8 cellular contexts compared by ENCODE assay signal in the genomic region with DNA sequence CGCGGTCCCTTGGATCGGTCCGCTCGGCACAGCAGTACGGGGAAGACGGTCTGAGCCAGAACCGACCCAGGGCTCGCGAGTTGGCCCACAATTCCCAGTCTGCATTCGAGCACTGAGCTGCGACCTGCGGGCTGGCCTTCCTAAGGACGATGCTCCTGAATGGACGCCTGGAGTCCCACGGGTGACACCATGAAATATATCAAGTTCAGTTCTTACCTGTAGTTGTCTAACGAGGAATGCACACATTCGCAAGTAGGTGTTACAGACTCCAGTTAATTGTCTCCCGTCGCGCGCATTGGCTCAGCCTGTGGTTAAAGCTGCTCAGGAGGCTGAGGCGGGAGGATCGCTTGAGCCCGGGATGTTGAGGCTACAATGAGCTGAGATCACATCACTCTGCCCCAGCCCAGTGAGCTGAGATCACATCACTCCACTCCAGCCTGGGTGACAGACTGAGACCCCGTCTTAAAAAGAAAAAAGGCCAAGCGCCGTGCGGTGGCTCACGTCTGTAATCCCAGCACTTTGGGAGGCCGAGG. TPM values are rescaled to one million over a fixed set of nuclear protein-coding genes. Genes with fewer than 3 reads are reported as not detected.
DNase-seq lines count a peak whose midpoint lies in the region; ATAC-seq, FAIRE-seq and TF ChIP-seq lines count a peak whose summit lies in the region.

No MANE protein-coding gene starts in this region.

- H3K4me3 Mint-ChIP-seq in T-helper 2 cell treated with Interferon-gamma antibody and Interleukin-4, amounts not matched to agents 5 μg/mL and 100 μg/mL, for 36 hours: peak overlapping the region; percentile 89

- H3K27me3 Mint-ChIP-seq in T-helper 2 cell treated with Interferon-gamma antibody and Interleukin-4, amounts not matched to agents 5 μg/mL and 100 μg/mL, for 36 hours (ENCODE audit: low read depth): no peaks in the 10 kb centered on the region

- no peaks in the 10 kb centered on the region for H3K9me3 Mint-ChIP-seq in T-helper 2 cell treated with Interferon-gamma antibody and Interleukin-4, amounts not matched to agents 5 μg/mL and 100 μg/mL, for 36 hours

- H3K27ac Mint-ChIP-seq in T-helper 2 cell treated with Interferon-gamma antibody and Interleukin-4, amounts not matched to agents 5 μg/mL and 100 μg/mL, for 36 hours: peak overlapping the region; percentile 84

- H3K4me1 Mint-ChIP-seq in T-helper 2 cell treated with Interferon-gamma antibody and Interleukin-4, amounts not matched to agents 5 μg/mL and 100 μg/mL, for 36 hours (ENCODE audit: low read depth): peaks cover 15% of the 10 kb centered on the region

- peaks cover 18% of the 10 kb centered on the region for H3K36me3 Mint-ChIP-seq in T-helper 2 cell treated with Interferon-gamma antibody and Interleukin-4, amounts not matched to agents 5 μg/mL and 100 μg/mL, for 36 hours (ENCODE audit: low read depth)

- ATAC-seq in GM18858 (IDR thresholded peaks at IDR 0.05; ENCODE audit: unreplicated experiment) (no peak), HG03378 (IDR thresholded peaks at IDR 0.05; ENCODE audit: unreplicated experiment) (no peak)

- peak overlapping the region; percentile 69 for H3K4me3 ChIP-seq in fibroblast of pulmonary artery (replicated peaks; ENCODE audit: low read depth, low read length)

- peak; percentile 61 for FAIRE-seq in GM19239 (lab: Jason Lieb, UNC)

- no peak for TF ChIP-seq CTCF in fibroblast of pulmonary artery (IDR thresholded peaks at IDR 0.05; ENCODE audit: low read length, missing control alignments)

- DNase-seq in GM19239 (ENCODE audit: insufficient read length, low spot score) (no peak), fibroblast of pulmonary artery (ENCODE audit: low read depth) (no peak), renal cortical epithelial cell (ENCODE audit: low read depth) (peak; percentile 2), NCI-H526 (lab: John Stamatoyannopoulos, UW) (no peak), SIG-M5 (lab: John Stamatoyannopoulos, UW) (no peak)
- no peak for DNase-seq in T-helper 2 cell treated with Interferon-gamma antibody and Interleukin-4, amounts not matched to agents 5 μg/mL and 100 μg/mL, for 36 hours (ENCODE audit: low spot score)

RNA-seq across cellular contexts. Expression of gene PEX7, which starts 0.8 kb away (rescaled TPM):
- 12.3 and 15.2 TPM in 2 replicates for total RNA-seq in renal cortical epithelial cell

RNA-seq across cellular contexts. Expression of gene MAP3K5, which starts 30.9 kb away (rescaled TPM):
- 21.6 and 21.7 TPM in 2 replicates for total RNA-seq in renal cortical epithelial cell
